In the genomic region with DNA sequence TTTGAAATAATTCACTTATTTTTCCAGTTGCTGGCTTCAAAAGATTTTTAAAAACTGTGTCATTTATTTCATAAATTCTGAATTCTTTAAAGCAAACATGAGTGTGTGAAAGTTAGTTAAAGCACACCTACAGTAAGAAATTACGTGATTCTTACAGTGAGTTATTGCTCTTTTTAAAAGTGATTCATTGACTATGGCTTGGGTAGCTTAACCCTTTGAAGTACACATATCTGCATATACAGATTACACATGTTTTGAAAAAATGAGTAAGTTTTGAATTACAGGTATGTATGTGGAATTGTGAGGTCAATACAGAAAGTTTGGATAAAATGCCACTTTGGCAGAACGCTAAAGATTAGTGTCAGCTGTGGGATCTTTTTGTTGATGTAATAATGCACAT, we compare ENCODE assay signal across 10 cellular contexts.
DNase-seq lines count a peak whose midpoint lies in the region; ATAC-seq, FAIRE-seq and TF ChIP-seq lines count a peak whose summit lies in the region.
"Had no signal": no experiment of that assay in that cellular context is flagged by ENCODE, and none has a peak within 500 bp of the region (broad histone marks: within the 10 kb centered on the region; RNA-seq: fewer than 3 reads in every experiment).

No MANE protein-coding gene starts in this region.

- no peaks in the 10 kb centered on the region for H3K27me3 Mint-ChIP-seq in activated T-cell treated with anti-CD3 and anti-CD28 coated beads, Interleukin-2, amount 50 U/mL, for 72 hours (ENCODE audit: low read depth)
- H3K27me3 Mint-ChIP-seq in activated CD4-positive, alpha-beta memory T cell treated with anti-CD3 and anti-CD28 coated beads for 36 hours: no peaks in the 10 kb centered on the region

- peaks cover 2 to 7% of the 10 kb centered on the region in 2 donors for H3K9me3 Mint-ChIP-seq in activated T-cell treated with anti-CD3 and anti-CD28 coated beads, Interleukin-2, amount 50 U/mL, for 72 hours
- H3K9me3 Mint-ChIP-seq in activated CD4-positive, alpha-beta memory T cell treated with anti-CD3 and anti-CD28 coated beads for 36 hours: no peaks in the 10 kb centered on the region
- H3K9me3 Mint-ChIP-seq: neural crest cell had no signal

- H3K4me3 ChIP-seq in lower lobe of right lung (peak overlapping the region; percentile 41), tibial artery (peak overlapping the region; percentile 39 to 48)

- intact Hi-C loops in activated CD4-positive, alpha-beta memory T cell treated with anti-CD3 and anti-CD28 coated beads for 36 hours (cut with micrococcal nuclease): loop anchor here (1.0 to 2.0 kb wide), 3 partner anchors 10 to 1001 kb away; partner anchors contain the start of gene GPR171
- intact Hi-C loops in lower lobe of right lung (cut with DNase I) (loop anchor here (10.0 kb wide), 1 partner anchor 61 kb away; the partner anchor contains the start of gene MBNL1), tibial artery (cut with DNase I; ENCODE audit: low total_unique reads) (loop anchor here (10.0 kb wide), 1 partner anchor 49 kb away; no protein-coding TSS in a partner anchor), posterior cingulate gyrus (cut with DNase I) (no loop called here)

- H3K27me3 ChIP-seq in lower lobe of right lung (ENCODE audit: low read depth) (no peaks in the 10 kb centered on the region), tibial artery (no peaks in the 10 kb centered on the region)

- DNase-seq in activated T-cell treated with anti-CD3 and anti-CD28 coated beads, Interleukin-2, amount 50 U/mL, for 72 hours: no peak
- DNase-seq in activated T-cell treated with anti-CD3 and anti-CD28 coated beads, Interleukin-2, amount 50 U/mL, for 48 hours: no peak
- no peak for DNase-seq in activated CD4-positive, alpha-beta memory T cell treated with anti-CD3 and anti-CD28 coated beads for 36 hours
- DNase-seq in lower lobe of right lung: no peak
- DNase-seq in tibial artery: no peak
- DNase-seq in posterior cingulate gyrus: no peak
- no peak for DNase-seq in D721Med (ENCODE audit: insufficient read length, low spot score)
- DNase-seq: NCI-H2081 treated with DMSO at 0.1 percent for 48 hours had no signal

- peaks cover 9% of the 10 kb centered on the region in 2 donors for H3K36me3 Mint-ChIP-seq in activated T-cell treated with anti-CD3 and anti-CD28 coated beads, Interleukin-2, amount 50 U/mL, for 72 hours (ENCODE audit: insufficient read depth in 2 of 2)
- H3K36me3 Mint-ChIP-seq in activated CD4-positive, alpha-beta memory T cell treated with anti-CD3 and anti-CD28 coated beads for 36 hours: peaks cover 7% of the 10 kb centered on the region

- FAIRE-seq in D721Med (lab: Jason Lieb, UNC): no peak

- POLR2A ChIA-PET in activated CD4-positive, alpha-beta memory T cell treated with anti-CD3 and anti-CD28 coated beads for 36 hours (lab: Charles Lee): interaction anchor here (0.6 to 5.6 kb wide), 9 partner anchors 10 to 120 kb away, joined by 3 to 52 read pairs (median 10); partner anchors contain the start of gene MBNL1

- H3K27ac Mint-ChIP-seq in activated T-cell treated with anti-CD3 and anti-CD28 coated beads, Interleukin-2, amount 50 U/mL, for 72 hours: peak overlapping the region; percentile 84
- peak overlapping the region; percentile 96 for H3K27ac Mint-ChIP-seq in activated CD4-positive, alpha-beta memory T cell treated with anti-CD3 and anti-CD28 coated beads for 36 hours

- H3K4me1 ChIP-seq in lower lobe of right lung (peaks cover 34% of the 10 kb centered on the region), tibial artery (peaks cover 0 to 95% (median 20%) of the 10 kb centered on the region in 4 donors)

- peak overlapping the region; percentile 85 to 92 for H3K4me3 Mint-ChIP-seq in activated T-cell treated with anti-CD3 and anti-CD28 coated beads, Interleukin-2, amount 50 U/mL, for 72 hours
- peak overlapping the region; percentile 75 for H3K4me3 Mint-ChIP-seq in activated CD4-positive, alpha-beta memory T cell treated with anti-CD3 and anti-CD28 coated beads for 36 hours
- H3K4me3 Mint-ChIP-seq: neural crest cell had no signal

- CTCF ChIA-PET in activated CD4-positive, alpha-beta memory T cell treated with anti-CD3 and anti-CD28 coated beads for 36 hours (lab: Charles Lee): interaction anchor here (0.7 to 1.7 kb wide), 8 partner anchors 10 to 156 kb away, joined by 3 to 6 read pairs (median 5); partner anchors contain the start of gene MBNL1

- no peaks in the 10 kb centered on the region for H3K36me3 ChIP-seq in lower lobe of right lung
- H3K36me3 ChIP-seq in tibial artery: no peaks in the 10 kb centered on the region

- H3K9me3 ChIP-seq in lower lobe of right lung (no peaks in the 10 kb centered on the region), tibial artery (no peaks in the 10 kb centered on the region)

- TF ChIP-seq CTCF in lower lobe of right lung (IDR thresholded peaks at IDR 0.05) (no peak), tibial artery (IDR thresholded peaks at IDR 0.05) (no peak), D721Med (IDR thresholded peaks at IDR 0.05; ENCODE audit: insufficient read depth, missing control alignments) (no peak)

- peak; percentile 58 to 69 for ATAC-seq in activated T-cell treated with anti-CD3 and anti-CD28 coated beads, Interleukin-2, amount 50 U/mL, for 72 hours (replicated peaks in 1 of 2)
- ATAC-seq in lower lobe of right lung (peak in 1 of 2 donors; percentile 53), HG02973 (IDR thresholded peaks at IDR 0.05; ENCODE audit: unreplicated experiment) (no peak)

- H3K27ac ChIP-seq in lower lobe of right lung: peak overlapping the region; percentile 74
- H3K27ac ChIP-seq in tibial artery: peak overlapping the region; percentile 74 to 91

- H3K4me1 Mint-ChIP-seq in activated T-cell treated with anti-CD3 and anti-CD28 coated beads, Interleukin-2, amount 50 U/mL, for 72 hours (ENCODE audit: low read depth): peaks cover 88% of the 10 kb centered on the region
- peaks cover 58% of the 10 kb centered on the region for H3K4me1 Mint-ChIP-seq in activated CD4-positive, alpha-beta memory T cell treated with anti-CD3 and anti-CD28 coated beads for 36 hours (ENCODE audit: low read depth)
- H3K4me1 Mint-ChIP-seq: neural crest cell had no signal
